6 cellular contexts compared by ENCODE assay signal in the genomic region with DNA sequence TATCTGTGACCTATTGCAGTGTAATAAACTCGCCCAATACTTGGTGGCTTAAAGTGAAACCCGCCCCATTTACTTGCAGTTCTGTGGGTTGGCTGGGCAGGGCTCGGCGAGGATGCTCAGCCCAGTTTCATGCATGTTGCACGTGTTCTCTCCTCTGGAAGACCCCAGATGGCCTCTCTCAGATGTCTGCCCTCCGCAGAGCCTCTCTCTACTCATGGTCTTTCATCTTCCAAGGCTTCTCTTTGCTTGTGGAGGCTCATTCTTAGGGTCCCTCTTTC.
"Had no signal": no experiment of that assay in that cellular context is flagged by ENCODE, and none has a peak within 500 bp of the region (broad histone marks: within the 10 kb centered on the region; RNA-seq: fewer than 3 reads in every experiment).

No MANE protein-coding gene starts in this region.

- H3K4me3 ChIP-seq: K562 had no signal

- DNase-seq: IMR-90, KBM-7, KG1 had no signal

- H3K27ac ChIP-seq: HL-60 had no signal

- ATAC-seq: HepG2, K562 had no signal
